Comparison of ENCODE assay signal across 31 cellular contexts in genomic region chr1:185585770-185586169, GRCh38.
DNase-seq lines count a peak whose midpoint lies in the region; ATAC-seq and TF ChIP-seq lines count a peak whose summit lies in the region.
"Had no signal": no experiment of that assay in that cellular context is flagged by ENCODE, and none has a peak within 500 bp of the region (broad histone marks: within the 10 kb centered on the region; RNA-seq: fewer than 3 reads in every experiment).

No MANE protein-coding gene starts in this region.

- H3K27me3 Mint-ChIP-seq in HFFc6 (ENCODE audit: insufficient read depth), result peaks cover under 1% of the 10 kb centered on the region
- H3K27me3 Mint-ChIP-seq: activated naive CD8-positive, alpha-beta T cell treated with anti-CD3 and anti-CD28 coated beads, Interleukin-2, amount 10 ng/mL, durations not matched to agents 7 days and 5 days; activated T-cell treated with anti-CD3 and anti-CD28 coated beads, Interleukin-2, amount 50 U/mL, for 24 hours; T-helper 17 cell had no signal

- BruUV-seq in Panc1 (replicated peaks; lab: Mats Ljungman, UMichigan), result no TSS peak

- CTCF ChIA-PET in Panc1 (lab: Charles Lee), result no interaction called here

- H3K36me3 ChIP-seq in Panc1 (ENCODE audit: control insufficient read depth, insufficient read depth, low read length), result no peaks in the 10 kb centered on the region
- no peaks in the 10 kb centered on the region for H3K36me3 ChIP-seq in mucosa of descending colon (ENCODE audit: low read depth)
- H3K36me3 ChIP-seq in lower lobe of right lung, result no peaks in the 10 kb centered on the region
- H3K36me3 ChIP-seq: esophagus muscularis mucosa, heart left ventricle, upper lobe of left lung had no signal

- H3K27me3 ChIP-seq in Panc1 (ENCODE audit: control insufficient read depth, insufficient read depth, low read length) (no peaks in the 10 kb centered on the region), lower lobe of right lung (ENCODE audit: low read depth) (no peaks in the 10 kb centered on the region)
- H3K27me3 ChIP-seq: esophagus muscularis mucosa, heart left ventricle, upper lobe of left lung had no signal

- H3K4me1 ChIP-seq in Panc1 (ENCODE audit: control insufficient read depth, insufficient read depth, low read length), result no peaks in the 10 kb centered on the region
- H3K4me1 ChIP-seq in mucosa of descending colon (ENCODE audit: low read depth), result no peaks in the 10 kb centered on the region
- no peaks in the 10 kb centered on the region for H3K4me1 ChIP-seq in lower lobe of right lung
- H3K4me1 ChIP-seq: esophagus muscularis mucosa, heart left ventricle, upper lobe of left lung had no signal

- DNase-seq in DMS53 treated with DMSO at 0.1 percent for 48 hours (lab: John Stamatoyannopoulos, UW; ENCODE audit: unreplicated experiment) (peak; percentile 1), Panc1 (ENCODE audit: low read depth, low spot score) (no peak), glomerular visceral epithelial cell (ENCODE audit: extremely low spot score) (peak; percentile 20), mucosa of descending colon (no peak), lower lobe of right lung (no peak), HFFc6 (no peak), NCI-H748 (lab: John Stamatoyannopoulos, UW; ENCODE audit: unreplicated experiment) (no peak), AML-193 (lab: John Stamatoyannopoulos, UW) (no peak)
- DNase-seq: activated CD4-positive, alpha-beta T cell treated with anti-CD3 and anti-CD28 coated beads, Interleukin-2, amount 50 U/mL, for 1 hour; activated CD4-positive, CD25-positive, alpha-beta regulatory T cell; activated gamma-delta T cell treated with Interleukin-2 at 50 U/mL for 16 hours; activated naive CD8-positive, alpha-beta T cell treated with anti-CD3 and anti-CD28 coated beads, Interleukin-2, amount 10 ng/mL, durations not matched to agents 7 days and 5 days; activated T-cell treated with anti-CD3 and anti-CD28 coated beads, Interleukin-2, amount 50 U/mL, for 24 hours; C1 segment of cervical spinal cord; caudate nucleus; cortex of kidney; effector memory CD8-positive, alpha-beta T cell; EL; foreskin fibroblast; GM23248; heart left ventricle; KG1; mammary epithelial cell; NCI-H2029 treated with DMSO at 0.1 percent for 48 hours; NCI-H748 treated with DMSO at 0.1 percent for 48 hours; stimulated activated naive CD4-positive, alpha-beta T cell; T-helper 17 cell; upper lobe of left lung had no signal

- intact Hi-C loops in Panc1 (cut with micrococcal nuclease; ENCODE audit: unreplicated experiment) (no loop called here), mucosa of descending colon (cut with DNase I, micrococcal nuclease) (no loop called here), lower lobe of right lung (cut with DNase I) (no loop called here)

- H3K27ac ChIP-seq in Panc1 (ENCODE audit: low read length) (no peak overlapping the region; the same call in 1 of the 2 replicates), lower lobe of right lung (no peak overlapping the region)
- H3K27ac ChIP-seq: esophagus muscularis mucosa, GM23248, heart left ventricle, upper lobe of left lung had no signal

- no peaks in the 10 kb centered on the region for H3K9me3 ChIP-seq in Panc1 (ENCODE audit: control insufficient read depth, insufficient read depth, low read depth, low read length)
- peaks cover 20% of the 10 kb centered on the region for H3K9me3 ChIP-seq in mucosa of descending colon
- peaks cover 8% of the 10 kb centered on the region for H3K9me3 ChIP-seq in lower lobe of right lung

- ATAC-seq in Panc1, result peak; percentile 65; the same call in 1 of the 2 replicates
- ATAC-seq in mucosa of descending colon, result peak; percentile 81
- no peak for ATAC-seq in lower lobe of right lung
- ATAC-seq: effector memory CD8-positive, alpha-beta T cell; heart left ventricle; SK-N-SH treated with all-trans-retinoic acid at 6 μM for 48 hours; T-helper 17 cell had no signal

- POLR2A ChIA-PET in Panc1 (lab: Charles Lee), result no interaction called here

- no peak for TF ChIP-seq CTCF in Panc1 (IDR thresholded peaks at IDR 0.05)
- TF ChIP-seq CTCF in mucosa of descending colon (IDR thresholded peaks at IDR 0.05), result no peak
- TF ChIP-seq CTCF in lower lobe of right lung (IDR thresholded peaks at IDR 0.05), result no peak
- no peak for TF ChIP-seq CTCF in HFFc6 (IDR thresholded peaks at IDR 0.05)

- H3K9me3 Mint-ChIP-seq in HFFc6, result peaks cover 16% of the 10 kb centered on the region

- H3K36me3 Mint-ChIP-seq in HFFc6 (ENCODE audit: low read depth), result peaks cover 17% of the 10 kb centered on the region

- in situ Hi-C loops in Panc1 (cut with HindIII; ENCODE audit: low pct_unique_long_range_greater_than_20kb, low sequenced_read_pairs), result no loop called here

- H3K4me3 ChIP-seq in Panc1 (ENCODE audit: low read depth in 2 of 2, low read length in 2 of 2), result no peak overlapping the region
- no peak overlapping the region for H3K4me3 ChIP-seq in mucosa of descending colon
- H3K4me3 ChIP-seq in lower lobe of right lung, result no peak overlapping the region
- H3K4me3 ChIP-seq: esophagus muscularis mucosa, GM23248, heart left ventricle, upper lobe of left lung had no signal

- no peak overlapping the region for H3K4me3 Mint-ChIP-seq in HFFc6
- H3K4me3 Mint-ChIP-seq: activated naive CD8-positive, alpha-beta T cell treated with anti-CD3 and anti-CD28 coated beads, Interleukin-2, amount 10 ng/mL, durations not matched to agents 7 days and 5 days; activated T-cell treated with anti-CD3 and anti-CD28 coated beads, Interleukin-2, amount 50 U/mL, for 24 hours; effector memory CD8-positive, alpha-beta T cell; nephron; T-helper 17 cell had no signal

- no peak overlapping the region for H3K27ac Mint-ChIP-seq in HFFc6
- H3K27ac Mint-ChIP-seq: activated naive CD8-positive, alpha-beta T cell treated with anti-CD3 and anti-CD28 coated beads, Interleukin-2, amount 10 ng/mL, durations not matched to agents 7 days and 5 days; activated T-cell treated with anti-CD3 and anti-CD28 coated beads, Interleukin-2, amount 50 U/mL, for 24 hours; nephron; T-helper 17 cell had no signal

- peaks cover 27% of the 10 kb centered on the region for H3K4me1 Mint-ChIP-seq in HFFc6 (ENCODE audit: low read depth)
- H3K4me1 Mint-ChIP-seq: activated naive CD8-positive, alpha-beta T cell treated with anti-CD3 and anti-CD28 coated beads, Interleukin-2, amount 10 ng/mL, durations not matched to agents 7 days and 5 days; nephron; T-helper 17 cell had no signal

Comparison
In these comparisons a context has a peak if more than half of its experiments do, and no peak if none do; other contexts are left out.
1. DNase-seq: peak in DMS53 treated with DMSO at 0.1 percent for 48 hours (single experiment) and glomerular visceral epithelial cell (single experiment); none in Panc1 (single experiment), mucosa of descending colon (0 of 3), lower lobe of right lung (single experiment), HFFc6 (single experiment), NCI-H748 (single experiment) and AML-193 (0 of 2).
2. ATAC-seq: peak in Panc1 (single experiment) and mucosa of descending colon (single experiment); none in lower lobe of right lung (0 of 2).